Comparison of ENCODE assay signal across 9 cellular contexts in genomic region chr2:179049546-179050311, GRCh38. TPM values are rescaled to one million over a fixed set of nuclear protein-coding genes. Genes with fewer than 3 reads are reported as not detected.
DNase-seq lines count a peak whose midpoint lies in the region; ATAC-seq, FAIRE-seq and TF ChIP-seq lines count a peak whose summit lies in the region.
"Had no signal": no experiment of that assay in that cellular context is flagged by ENCODE, and none has a peak within 500 bp of the region (broad histone marks: within the 10 kb centered on the region; RNA-seq: fewer than 3 reads in every experiment).

A gene with protein sequence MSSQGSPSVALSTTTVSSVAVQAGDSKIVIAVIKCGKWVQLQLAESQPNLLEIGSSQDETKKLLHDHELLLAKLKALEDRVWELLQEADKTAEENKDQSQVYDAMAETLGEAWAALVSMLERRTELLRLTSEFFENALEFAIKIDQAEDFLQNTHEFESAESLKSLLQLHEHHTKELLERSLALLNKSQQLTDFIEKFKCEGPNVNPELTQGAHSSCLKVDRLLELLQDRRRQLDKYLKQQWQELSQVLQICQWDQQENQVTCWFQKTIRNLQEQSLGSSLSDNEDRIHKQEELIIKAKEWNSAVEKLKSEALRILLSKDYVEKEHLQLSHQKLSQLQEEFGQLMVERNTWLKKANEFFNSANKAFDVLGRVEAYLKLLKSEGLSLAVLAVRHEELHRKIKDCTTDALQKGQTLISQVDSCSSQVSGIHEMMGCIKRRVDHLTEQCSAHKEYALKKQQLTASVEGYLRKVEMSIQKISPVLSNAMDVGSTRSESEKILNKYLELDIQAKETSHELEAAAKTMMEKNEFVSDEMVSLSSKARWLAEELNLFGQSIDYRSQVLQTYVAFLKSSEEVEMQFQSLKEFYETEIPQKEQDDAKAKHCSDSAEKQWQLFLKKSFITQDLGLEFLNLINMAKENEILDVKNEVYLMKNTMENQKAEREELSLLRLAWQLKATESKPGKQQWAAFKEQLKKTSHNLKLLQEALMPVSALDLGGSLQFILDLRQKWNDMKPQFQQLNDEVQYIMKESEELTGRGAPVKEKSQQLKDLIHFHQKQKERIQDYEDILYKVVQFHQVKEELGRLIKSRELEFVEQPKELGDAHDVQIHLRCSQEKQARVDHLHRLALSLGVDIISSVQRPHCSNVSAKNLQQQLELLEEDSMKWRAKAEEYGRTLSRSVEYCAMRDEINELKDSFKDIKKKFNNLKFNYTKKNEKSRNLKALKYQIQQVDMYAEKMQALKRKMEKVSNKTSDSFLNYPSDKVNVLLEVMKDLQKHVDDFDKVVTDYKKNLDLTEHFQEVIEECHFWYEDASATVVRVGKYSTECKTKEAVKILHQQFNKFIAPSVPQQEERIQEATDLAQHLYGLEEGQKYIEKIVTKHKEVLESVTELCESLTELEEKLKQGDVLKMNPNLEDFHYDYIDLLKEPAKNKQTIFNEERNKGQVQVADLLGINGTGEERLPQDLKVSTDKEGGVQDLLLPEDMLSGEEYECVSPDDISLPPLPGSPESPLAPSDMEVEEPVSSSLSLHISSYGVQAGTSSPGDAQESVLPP (N-terminal part only) (minus strand): TSS chr2:179050137. CDS start chr2:179049941, 196 bp downstream.

- H3K27me3 ChIP-seq in DOHH2 (ENCODE audit: control insufficient read depth, low read length), result no peaks in the 10 kb centered on the region
- no peaks in the 10 kb centered on the region for H3K27me3 ChIP-seq in lung (ENCODE audit: control insufficient read depth, insufficient read depth)

- H3K9me3 Mint-ChIP-seq in activated T-cell treated with anti-CD3 and anti-CD28 coated beads, Interleukin-2, amount 50 U/mL, for 72 hours, result no peaks in the 10 kb centered on the region

- peak within 1 kb of the TSS; percentile 88 for H3K4me2 ChIP-seq in DOHH2 (ENCODE audit: low read length)

- H3K9me2 ChIP-seq in DOHH2 (replicated peaks; ENCODE audit: control insufficient read depth, low read length), result no peaks in the 10 kb centered on the region

- peak; percentile 19 to 41 for DNase-seq in activated T-cell treated with anti-CD3 and anti-CD28 coated beads, Interleukin-2, amount 50 U/mL, for 72 hours
- DNase-seq in lung (ENCODE audit: low spot score) (peak; percentile 37), NCI-H1092 (lab: John Stamatoyannopoulos, UW) (no peak), NCI-H226 (no peak), HTR-8/SVneo (ENCODE audit: insufficient read length, low spot score) (no peak)

- peak within 1 kb of the TSS; percentile 80 to 93 for H3K4me3 Mint-ChIP-seq in activated T-cell treated with anti-CD3 and anti-CD28 coated beads, Interleukin-2, amount 50 U/mL, for 72 hours

- peak within 1 kb of the TSS; percentile 92 for H3K27ac Mint-ChIP-seq in activated T-cell treated with anti-CD3 and anti-CD28 coated beads, Interleukin-2, amount 50 U/mL, for 72 hours

- peaks cover 14% of the 10 kb centered on the region for H3K36me3 ChIP-seq in DOHH2 (ENCODE audit: control insufficient read depth, low read length)
- no peaks in the 10 kb centered on the region for H3K36me3 ChIP-seq in lung (ENCODE audit: control insufficient read depth in 2 of 2, insufficient read depth in 2 of 2, low read length in 2 of 2)

- ATAC-seq in GM19468 (IDR thresholded peaks at IDR 0.05; ENCODE audit: extremely low read depth, unreplicated experiment) (peak; percentile 43), HG03520 (IDR thresholded peaks at IDR 0.05; ENCODE audit: unreplicated experiment) (peak; percentile 65), lung (ENCODE audit: insufficient read depth, low FRiP score) (peak; percentile 58)
- peak; percentile 77 to 82 for ATAC-seq in activated T-cell treated with anti-CD3 and anti-CD28 coated beads, Interleukin-2, amount 50 U/mL, for 72 hours (replicated peaks in 1 of 2)

- peaks cover 43% of the 10 kb centered on the region for H3K4me1 Mint-ChIP-seq in activated T-cell treated with anti-CD3 and anti-CD28 coated beads, Interleukin-2, amount 50 U/mL, for 72 hours (ENCODE audit: low read depth)

- peak within 1 kb of the TSS; percentile 77 for H3K4me3 ChIP-seq in DOHH2 (ENCODE audit: low read length)
- no peak within 1 kb of the TSS for H3K4me3 ChIP-seq in lung

- no peaks in the 10 kb centered on the region for H3K27me3 Mint-ChIP-seq in activated T-cell treated with anti-CD3 and anti-CD28 coated beads, Interleukin-2, amount 50 U/mL, for 72 hours (ENCODE audit: low read depth)

- peaks cover 0 to 6% of the 10 kb centered on the region in 2 donors for H3K36me3 Mint-ChIP-seq in activated T-cell treated with anti-CD3 and anti-CD28 coated beads, Interleukin-2, amount 50 U/mL, for 72 hours (ENCODE audit: insufficient read depth in 2 of 2)

- H3K4me1 ChIP-seq in DOHH2 (ENCODE audit: control insufficient read depth, low read length) (peaks cover 57% of the 10 kb centered on the region), lung (ENCODE audit: control insufficient read depth in 2 of 2, insufficient read depth in 2 of 2, low read length in 2 of 2) (peaks cover 1 to 6% of the 10 kb centered on the region in 2 donors)

- H3K27ac ChIP-seq in DOHH2 (ENCODE audit: low read depth, low read length), result peak within 1 kb of the TSS; percentile 75
- peak within 1 kb of the TSS; percentile 61 to 89 for H3K27ac ChIP-seq in lung (ENCODE audit: low read depth in 1 of 2, low read length in 1 of 2)

- 3 to 8% methylated on average over 12 of the region's 12 CpGs for WGBS in lung, 2 donors

- H3F3A ChIP-seq in DOHH2 (ENCODE audit: control insufficient read depth, insufficient read depth), result no peaks in the 10 kb centered on the region; the same call in 1 of the 2 replicates

- H3K79me2 ChIP-seq in DOHH2 (ENCODE audit: control insufficient read depth, low read length), result no peaks in the 10 kb centered on the region

- FAIRE-seq in HTR-8/SVneo (lab: Jason Lieb, UNC), result no peak
- FAIRE-seq: bronchial epithelial cell had no signal

- H3K9me3 ChIP-seq in DOHH2 (ENCODE audit: control insufficient read depth, insufficient read depth, low read length) (0 out of 2 replicates have a peak, but pooled peaks cover 4% of the 10 kb centered on the region), lung (ENCODE audit: control insufficient read depth in 2 of 2, insufficient read depth in 1 of 2, low read length in 1 of 2) (peaks cover 0 to 3% of the 10 kb centered on the region in 2 donors)

- TF ChIP-seq CTCF in DOHH2 (IDR thresholded peaks at IDR 0.05; ENCODE audit: low read depth, low read length, poor library complexity, severe bottlenecking), result no peak
- no peak for TF ChIP-seq CTCF in lung (IDR thresholded peaks at IDR 0.05; ENCODE audit: control extremely low read depth, extremely low read depth)

- no peaks in the 10 kb centered on the region for H4K20me1 ChIP-seq in DOHH2 (ENCODE audit: control insufficient read depth, insufficient read depth, low read depth, low read length)

RNA-seq across cellular contexts. Expression of the gene that starts here (rescaled TPM):
- total RNA-seq in activated T-cell treated with anti-CD3 and anti-CD28 coated beads, Interleukin-2, amount 50 U/mL, for 72 hours, result 1 to 10 TPM; 5.3 to 9.4 TPM
- total RNA-seq in lung, result 10 to 100 TPM; 25.7 to 48.1 TPM
- 1 to 10 TPM; 2.1 to 3.5 TPM for polyA plus RNA-seq in lung
- total RNA-seq: bronchial epithelial cell had no signal

Comparison
In these comparisons a context has a peak if more than half of its experiments do, and no peak if none do; other contexts are left out.
1. DNase-seq: peak in activated T-cell treated with anti-CD3 and anti-CD28 coated beads, Interleukin-2, amount 50 U/mL, for 72 hours (2 of 2) and lung (single experiment); none in NCI-H1092 (single experiment), NCI-H226 (single experiment) and HTR-8/SVneo (single experiment).
2. Peak in every context shown above with its lines, with median percentiles within 50 percentile points of each other: ATAC-seq.